10 cellular contexts compared by ENCODE assay signal in the genomic region with DNA sequence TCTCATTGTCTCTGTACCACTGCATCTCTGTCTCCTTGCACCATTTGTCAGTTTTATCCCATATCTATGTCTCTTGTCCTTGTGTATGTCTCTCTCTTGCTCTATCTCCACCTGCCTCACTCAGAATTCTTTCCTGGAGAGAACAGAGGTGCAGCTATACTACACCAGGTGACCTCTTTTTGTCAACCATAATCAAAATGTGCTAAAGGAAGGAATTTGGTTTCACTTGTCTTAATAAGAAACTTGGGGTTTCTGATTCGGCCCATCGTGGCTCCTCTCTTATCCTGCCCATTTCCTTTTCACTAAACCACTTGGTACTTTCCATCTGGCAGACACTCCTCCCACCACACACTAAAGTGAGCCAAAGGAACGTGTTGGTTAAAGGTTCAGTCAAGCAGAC. TPM values are rescaled to one million over a fixed set of nuclear protein-coding genes. Genes with fewer than 3 reads are reported as not detected.
DNase-seq lines count a peak whose midpoint lies in the region; ATAC-seq and TF ChIP-seq lines count a peak whose summit lies in the region.
"Had no signal": no experiment of that assay in that cellular context is flagged by ENCODE, and none has a peak within 500 bp of the region (broad histone marks: within the 10 kb centered on the region; RNA-seq: fewer than 3 reads in every experiment).

No MANE protein-coding gene starts in this region.

- H3K18ac ChIP-seq in neuronal stem cell (ENCODE audit: low read length), result no peak overlapping the region

- ATAC-seq in GM18861 (IDR thresholded peaks at IDR 0.05; ENCODE audit: unreplicated experiment) (peak; percentile 83), GM21381 (IDR thresholded peaks at IDR 0.05; ENCODE audit: unreplicated experiment) (peak; percentile 76), HG03175 (IDR thresholded peaks at IDR 0.05; ENCODE audit: unreplicated experiment) (peak; percentile 75)
- ATAC-seq in effector memory CD8-positive, alpha-beta T cell (replicated peaks), result peak; percentile 70

- H2AK5ac ChIP-seq in neuronal stem cell (ENCODE audit: low read depth, low read length), result no peak overlapping the region

- H4K91ac ChIP-seq in neuronal stem cell (ENCODE audit: low read depth, low read length, poor library complexity), result no peak overlapping the region

- H3K27ac Mint-ChIP-seq in effector memory CD8-positive, alpha-beta T cell, result peak overlapping the region; percentile 73 to 98

- peaks cover 17% of the 10 kb centered on the region for H3K36me3 Mint-ChIP-seq in effector memory CD8-positive, alpha-beta T cell (ENCODE audit: insufficient read depth)

- no peak for TF ChIP-seq CTCF in tibial artery (IDR thresholded peaks at IDR 0.05)

- H3K36me3 ChIP-seq in neuronal stem cell (replicated peaks in 1 of 2; ENCODE audit: control insufficient read depth in 2 of 2, insufficient read depth in 2 of 2, low read length in 2 of 2) (peaks cover 0 to 35% of the 10 kb centered on the region in 2 donors), tibial artery (peaks cover 0 to 42% (median 27%) of the 10 kb centered on the region in 3 donors)

- no peaks in the 10 kb centered on the region for H3K9me3 ChIP-seq in neuronal stem cell (replicated peaks in 1 of 2; ENCODE audit: control insufficient read depth in 2 of 2, insufficient read depth in 1 of 2, low read depth in 1 of 2, low read length in 2 of 2)
- no peaks in the 10 kb centered on the region for H3K9me3 ChIP-seq in tibial artery

- H3K4me1 Mint-ChIP-seq in effector memory CD8-positive, alpha-beta T cell (ENCODE audit: low read depth in 2 of 2), result peaks cover 49 to 53% of the 10 kb centered on the region in 2 donors

- H3K27me3 Mint-ChIP-seq in effector memory CD8-positive, alpha-beta T cell, result no peaks in the 10 kb centered on the region

- H3K9ac ChIP-seq in neuronal stem cell (ENCODE audit: low read depth, low read length, poor library complexity), result no peak overlapping the region

- DNase-seq in effector memory CD8-positive, alpha-beta T cell, result peak; percentile 18 to 31 (median 26)
- DNase-seq in islet precursor cell (no peak), neuronal stem cell (ENCODE audit: low spot score) (no peak), tibial artery (no peak)
- DNase-seq: NCI-H1694 treated with DMSO at 0.1 percent for 48 hours, SHP77 treated with DMSO at 0.1 percent for 48 hours had no signal

- H2BK5ac ChIP-seq in neuronal stem cell (ENCODE audit: low read length), result no peak overlapping the region

- H3K4ac ChIP-seq in neuronal stem cell (ENCODE audit: low read length), result no peak overlapping the region

- no peak overlapping the region for H2BK120ac ChIP-seq in neuronal stem cell (ENCODE audit: low read depth, low read length)

- no CpG with 5 or more reads among the region's 3 CpGs for WGBS in neuronal stem cell (ENCODE audit: extremely low coverage in 2 of 2, insufficient read length in 2 of 2, insufficient replicate concordance in 1 of 2), 2 donors

- peaks cover 0 to 3% of the 10 kb centered on the region in 2 donors for H3K9me3 Mint-ChIP-seq in effector memory CD8-positive, alpha-beta T cell

- H3K14ac ChIP-seq in neuronal stem cell (ENCODE audit: low read length), result no peak overlapping the region

- H2AFZ ChIP-seq in neuronal stem cell (ENCODE audit: low read length), result no peak overlapping the region

- no peak overlapping the region for H3K23ac ChIP-seq in neuronal stem cell (ENCODE audit: low read depth, low read length, poor library complexity)

- H3K79me1 ChIP-seq in neuronal stem cell (ENCODE audit: low read depth, low read length), result no peaks in the 10 kb centered on the region

- H3K4me1 ChIP-seq in neuronal stem cell (ENCODE audit: control insufficient read depth in 2 of 2, insufficient read depth in 1 of 2, low read depth in 1 of 2, low read length in 2 of 2), result no peaks in the 10 kb centered on the region
- no peaks in the 10 kb centered on the region for H3K4me1 ChIP-seq in tibial artery

- no peak overlapping the region for H2BK12ac ChIP-seq in neuronal stem cell (ENCODE audit: low read length)

- H3K4me3 ChIP-seq in neuronal stem cell (ENCODE audit: low read length in 2 of 2), result no peak overlapping the region
- H3K4me3 ChIP-seq in tibial artery, result no peak overlapping the region
- H3K4me3 ChIP-seq: smooth muscle cell had no signal

- H2BK15ac ChIP-seq in neuronal stem cell (ENCODE audit: low read length), result no peak overlapping the region

- intact Hi-C loops in tibial artery (cut with DNase I; ENCODE audit: low total_unique reads), result no loop called here

- no peaks in the 10 kb centered on the region for H3K27me3 ChIP-seq in neuronal stem cell (ENCODE audit: control insufficient read depth in 3 of 3, insufficient read depth in 3 of 3, low read depth in 1 of 3, low read length in 3 of 3)
- H3K27me3 ChIP-seq in tibial artery, result no peaks in the 10 kb centered on the region

- H4K8ac ChIP-seq in neuronal stem cell (ENCODE audit: low read depth, low read length), result no peak overlapping the region

- H3K4me3 Mint-ChIP-seq in effector memory CD8-positive, alpha-beta T cell, result peak overlapping the region; percentile 40 to 43

- H3K27ac ChIP-seq in neuronal stem cell (replicated peaks; ENCODE audit: low read length), result no peak overlapping the region
- no peak overlapping the region for H3K27ac ChIP-seq in tibial artery

- H3K4me2 ChIP-seq in neuronal stem cell (ENCODE audit: insufficient read depth, low read length, poor library complexity, severe bottlenecking), result no peak overlapping the region
- H3K4me2 ChIP-seq: smooth muscle cell had no signal

RNA-seq across cellular contexts. Expression of a gene that starts 2.0 kb away (rescaled TPM):
- polyA plus RNA-seq in neuronal stem cell (2013, experiment 1 of 2), result not detected
- not detected for polyA plus RNA-seq in neuronal stem cell (2013, experiment 2 of 2)
- polyA plus RNA-seq: smooth muscle cell had no signal

RNA-seq across cellular contexts. Expression of a gene that starts 4.3 kb away (rescaled TPM):
- not detected for polyA plus RNA-seq in neuronal stem cell (2013, experiment 1 of 2)
- not detected for polyA plus RNA-seq in neuronal stem cell (2013, experiment 2 of 2)
- polyA plus RNA-seq: smooth muscle cell had no signal

RNA-seq across cellular contexts. Expression of a gene that starts 31.1 kb away (rescaled TPM):
- 21.2 TPM for polyA plus RNA-seq in neuronal stem cell (2013, experiment 1 of 2)
- 20.4 TPM for polyA plus RNA-seq in neuronal stem cell (2013, experiment 2 of 2)

RNA-seq across cellular contexts. Expression of a gene that starts 33.2 kb away (rescaled TPM):
- not detected for polyA plus RNA-seq in neuronal stem cell (2013, experiment 1 of 2)
- not detected for polyA plus RNA-seq in neuronal stem cell (2013, experiment 2 of 2)
- polyA plus RNA-seq: smooth muscle cell had no signal

RNA-seq across cellular contexts. Expression of a gene that starts 35.6 kb away (rescaled TPM):
- polyA plus RNA-seq in neuronal stem cell (2013, experiment 1 of 2), result 0.08 TPM
- 0.06 TPM for polyA plus RNA-seq in neuronal stem cell (2013, experiment 2 of 2)
- polyA plus RNA-seq: smooth muscle cell had no signal

Comparison
In these comparisons a context has a peak if more than half of its experiments do, and no peak if none do; other contexts are left out.
1. DNase-seq: peak in effector memory CD8-positive, alpha-beta T cell (3 of 3); none in islet precursor cell (single experiment), neuronal stem cell (single experiment) and tibial artery (0 of 2).
2. Peak in every context shown above with its lines, with median percentiles within 50 percentile points of each other: ATAC-seq.